In the genomic region with DNA sequence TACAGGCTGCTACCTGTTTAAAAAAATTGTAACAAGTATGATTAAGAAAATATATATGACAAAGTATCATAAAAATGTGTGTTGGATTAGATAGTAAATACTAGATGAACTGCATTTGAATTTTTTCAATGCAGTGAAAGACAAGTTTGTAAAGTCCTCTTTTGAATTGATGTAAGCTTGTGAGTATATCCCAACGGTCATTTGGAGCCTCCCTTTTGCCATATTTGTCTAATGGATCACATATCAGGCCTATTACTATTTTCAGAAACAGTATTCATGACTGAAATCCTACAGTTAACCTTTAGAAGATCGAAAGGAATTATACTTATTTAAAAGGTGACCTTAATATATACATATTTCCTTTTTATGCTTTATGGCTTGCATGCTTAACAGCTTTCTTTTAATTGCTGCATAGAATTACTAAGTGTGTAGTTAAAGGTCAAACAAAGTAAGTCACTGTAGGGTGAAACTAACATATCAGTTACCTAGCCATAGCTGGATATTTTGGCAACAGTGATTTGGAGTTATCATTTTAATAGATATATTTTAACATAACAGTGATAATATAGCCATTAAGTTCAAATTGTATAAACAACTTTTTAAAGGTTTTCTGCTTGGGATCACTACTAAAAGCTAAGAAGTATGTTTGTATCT, we compare ENCODE assay signal across 20 cellular contexts.
"Had no signal": no experiment of that assay in that cellular context is flagged by ENCODE, and none has a peak within 500 bp of the region (broad histone marks: within the 10 kb centered on the region; RNA-seq: fewer than 3 reads in every experiment).

No MANE protein-coding gene starts in this region.

- H3K4me1 Mint-ChIP-seq: endodermal cell, neural crest cell had no signal

- DNase-seq: central memory CD4-positive, alpha-beta T cell; effector CD4-positive, alpha-beta T cell; endodermal cell; kidney; left colon; mammary epithelial cell; mucosa of descending colon; natural killer cell; nucleus accumbens; ovary; stimulated activated CD4-positive, alpha-beta T cell treated with anti-CD3 and anti-CD28 coated beads, Interleukin-12 subunit alpha, Interleukin-12 subunit beta, amount 100 ng/mL, for 4 hours; stimulated activated naive CD4-positive, alpha-beta T cell; stomach; substantia nigra; transverse colon had no signal

- H3K27ac ChIP-seq: coronary artery, ovary, skin epidermis, stomach, thoracic aorta, transverse colon had no signal

- H3K4me3 Mint-ChIP-seq: endodermal cell, natural killer cell, neural crest cell had no signal

- H3K27me3 ChIP-seq: ovary, stomach, transverse colon had no signal

- ATAC-seq: left colon, mucosa of descending colon, natural killer cell, sciatic nerve had no signal

- H3K9me3 ChIP-seq: mucosa of descending colon, ovary, stomach, thoracic aorta, transverse colon had no signal

- H3K4me3 ChIP-seq: coronary artery, mucosa of descending colon, ovary, skin epidermis, stomach, thoracic aorta, transverse colon had no signal

- H3K36me3 ChIP-seq: ovary had no signal

- H3K9me3 Mint-ChIP-seq: endodermal cell, natural killer cell had no signal

- H3K36me3 Mint-ChIP-seq: natural killer cell had no signal
